In genomic region chr2:134119672-134120159, GRCh38 we compare ENCODE assay signal across 8 cellular contexts.
DNase-seq lines count a peak whose midpoint lies in the region; ATAC-seq, FAIRE-seq and TF ChIP-seq lines count a peak whose summit lies in the region.

No MANE protein-coding gene starts in this region.

- H3K4me3 ChIP-seq in astrocyte (ENCODE audit: insufficient read depth, low read depth, low read length): peak overlapping the region; percentile 78

- no peaks in the 10 kb centered on the region for H3K36me3 ChIP-seq in astrocyte (ENCODE audit: insufficient read depth, low read length)

- peak overlapping the region; percentile 73 for H2AFZ ChIP-seq in astrocyte (ENCODE audit: low read depth, low read length)

- no peaks in the 10 kb centered on the region for H3K9me3 ChIP-seq in astrocyte (ENCODE audit: insufficient read depth, low read depth, low read length)

- ATAC-seq in GM18502 (IDR thresholded peaks at IDR 0.05; ENCODE audit: poor library complexity, unreplicated experiment): peak; percentile 57
- peak; percentile 57 for ATAC-seq in HG02870 (IDR thresholded peaks at IDR 0.05; ENCODE audit: unreplicated experiment)

- peak overlapping the region; percentile 50 for H3K27ac ChIP-seq in astrocyte (ENCODE audit: low read depth, low read length)

- H3K4me1 Mint-ChIP-seq in T-helper 2 cell treated with Interferon-gamma antibody and Interleukin-4, amounts not matched to agents 5 μg/mL and 100 μg/mL, for 36 hours (ENCODE audit: low read depth): peaks cover 15% of the 10 kb centered on the region
- peaks cover 24% of the 10 kb centered on the region for H3K4me1 Mint-ChIP-seq in astrocyte (ENCODE audit: low read depth, unreplicated experiment)

- TF ChIP-seq CTCF in astrocyte (IDR thresholded peaks at IDR 0.05; ENCODE audit: insufficient read depth, low read depth, low read length): no peak

- peak overlapping the region; percentile 92 for H3K27ac Mint-ChIP-seq in T-helper 2 cell treated with Interferon-gamma antibody and Interleukin-4, amounts not matched to agents 5 μg/mL and 100 μg/mL, for 36 hours
- H3K27ac Mint-ChIP-seq in astrocyte (ENCODE audit: unreplicated experiment): peak overlapping the region; percentile 96

- H3K36me3 Mint-ChIP-seq in T-helper 2 cell treated with Interferon-gamma antibody and Interleukin-4, amounts not matched to agents 5 μg/mL and 100 μg/mL, for 36 hours (ENCODE audit: low read depth): peaks cover 1% of the 10 kb centered on the region
- H3K36me3 Mint-ChIP-seq in astrocyte (ENCODE audit: low read depth, unreplicated experiment): no peaks in the 10 kb centered on the region

- peak overlapping the region; percentile 93 for H3K4me3 Mint-ChIP-seq in T-helper 2 cell treated with Interferon-gamma antibody and Interleukin-4, amounts not matched to agents 5 μg/mL and 100 μg/mL, for 36 hours
- peak overlapping the region; percentile 95 for H3K4me3 Mint-ChIP-seq in astrocyte (ENCODE audit: unreplicated experiment)

- H3K79me2 ChIP-seq in astrocyte (ENCODE audit: insufficient read depth, low read length): peaks cover 37% of the 10 kb centered on the region

- H3K27me3 Mint-ChIP-seq in T-helper 2 cell treated with Interferon-gamma antibody and Interleukin-4, amounts not matched to agents 5 μg/mL and 100 μg/mL, for 36 hours (ENCODE audit: low read depth): peaks cover 42% of the 10 kb centered on the region
- H3K27me3 Mint-ChIP-seq in astrocyte (ENCODE audit: low read depth, unreplicated experiment): no peaks in the 10 kb centered on the region

- peaks cover 29% of the 10 kb centered on the region for H4K20me1 ChIP-seq in astrocyte (ENCODE audit: insufficient read depth, low read length)

- H3K4me1 ChIP-seq in astrocyte (ENCODE audit: insufficient read depth, low read length): peaks cover 17% of the 10 kb centered on the region

- peak; percentile 81 for DNase-seq in NCI-H1694 (lab: John Stamatoyannopoulos, UW)
- peak; percentile 75 for DNase-seq in T-helper 2 cell treated with Interferon-gamma antibody and Interleukin-4, amounts not matched to agents 5 μg/mL and 100 μg/mL, for 36 hours (ENCODE audit: low spot score)
- DNase-seq in astrocyte (ENCODE audit: low read depth): peak; percentile 89
- peak; percentile 93 for DNase-seq in hepatic stellate cell (ENCODE audit: low spot score)
- DNase-seq in renal cortical epithelial cell (ENCODE audit: low read depth): peak; percentile 82
- no peak for DNase-seq in cortex of kidney (lab: John Stamatoyannopoulos, UW)

- H3K27me3 ChIP-seq in astrocyte (ENCODE audit: insufficient read depth, low read length): no peaks in the 10 kb centered on the region

- H3K9me3 Mint-ChIP-seq in T-helper 2 cell treated with Interferon-gamma antibody and Interleukin-4, amounts not matched to agents 5 μg/mL and 100 μg/mL, for 36 hours: no peaks in the 10 kb centered on the region
- H3K9me3 Mint-ChIP-seq in astrocyte (ENCODE audit: unreplicated experiment): no peaks in the 10 kb centered on the region

- no peak for FAIRE-seq in astrocyte (lab: Jason Lieb, UNC)

- peak overlapping the region; percentile 90 for H3K4me2 ChIP-seq in astrocyte (ENCODE audit: low read length)

- H3K9ac ChIP-seq in astrocyte (ENCODE audit: low read length): peak overlapping the region; percentile 82
